Comparison of ENCODE assay signal across 16 cellular contexts in genomic region chr22:42955842-42956241, GRCh38.
"Had no signal": no experiment of that assay in that cellular context is flagged by ENCODE, and none has a peak within 500 bp of the region (broad histone marks: within the 10 kb centered on the region; RNA-seq: fewer than 3 reads in every experiment).

No MANE protein-coding gene starts in this region.

- H3K27me3 Mint-ChIP-seq: naive thymus-derived CD8-positive, alpha-beta T cell had no signal

- H3K27ac Mint-ChIP-seq: stimulated activated effector memory CD8-positive, alpha-beta T cell treated with anti-CD3 and anti-CD28 coated beads, Interleukin-12 subunit alpha, Interleukin-12 subunit beta, amount 100 ng/mL, for 72 hours had no signal

- DNase-seq: cortex of kidney; effector memory CD4-positive, alpha-beta T cell; esophagus squamous epithelium; hippocampal formation; naive thymus-derived CD8-positive, alpha-beta T cell; right cardiac atrium; stimulated activated CD4-positive, alpha-beta T cell treated with anti-CD3 and anti-CD28 coated beads, Interleukin-4, amount 100 ng/mL, for 1 hour; stimulated activated CD8-positive, alpha-beta memory T cell treated with anti-CD3 and anti-CD28 coated beads, Interleukin-4, amount 100 ng/mL, for 48 hours; stimulated activated naive CD8-positive, alpha-beta T cell treated with anti-CD3 and anti-CD28 coated beads, Interleukin-15, Interleukin-2, amounts not matched to agents 100 U/mL and 50 U/mL, for 24 hours; thyroid gland; upper lobe of left lung; uterus had no signal

- H3K4me3 Mint-ChIP-seq: naive thymus-derived CD8-positive, alpha-beta T cell; stimulated activated effector memory CD8-positive, alpha-beta T cell treated with anti-CD3 and anti-CD28 coated beads, Interleukin-12 subunit alpha, Interleukin-12 subunit beta, amount 100 ng/mL, for 72 hours had no signal

- ATAC-seq: naive thymus-derived CD8-positive, alpha-beta T cell; right cardiac atrium; stimulated activated effector memory CD8-positive, alpha-beta T cell treated with anti-CD3 and anti-CD28 coated beads, Interleukin-12 subunit alpha, Interleukin-12 subunit beta, amount 100 ng/mL, for 72 hours; stimulated activated naive CD8-positive, alpha-beta T cell treated with anti-CD3 and anti-CD28 coated beads, Interleukin-15, Interleukin-2, amounts not matched to agents 100 U/mL and 50 U/mL, for 24 hours had no signal

- H3K27ac ChIP-seq: esophagus squamous epithelium, foreskin keratinocyte, suprapubic skin, thyroid gland, upper lobe of left lung, uterus had no signal

- H3K9me3 ChIP-seq: esophagus squamous epithelium, suprapubic skin, thyroid gland, upper lobe of left lung, uterus had no signal

- FAIRE-seq: endometrium had no signal

- H3K27me3 ChIP-seq: esophagus squamous epithelium, foreskin keratinocyte, suprapubic skin, thyroid gland, upper lobe of left lung, uterus had no signal

- H3K36me3 ChIP-seq: suprapubic skin, thyroid gland, upper lobe of left lung, uterus had no signal

- H3K4me3 ChIP-seq: esophagus squamous epithelium, suprapubic skin, thyroid gland, upper lobe of left lung, uterus had no signal

- H3K9me3 Mint-ChIP-seq: naive thymus-derived CD8-positive, alpha-beta T cell; stimulated activated effector memory CD8-positive, alpha-beta T cell treated with anti-CD3 and anti-CD28 coated beads, Interleukin-12 subunit alpha, Interleukin-12 subunit beta, amount 100 ng/mL, for 72 hours had no signal

- H3K36me3 Mint-ChIP-seq: stimulated activated effector memory CD8-positive, alpha-beta T cell treated with anti-CD3 and anti-CD28 coated beads, Interleukin-12 subunit alpha, Interleukin-12 subunit beta, amount 100 ng/mL, for 72 hours had no signal
